ENCODE assay signal across 8 cellular contexts in genomic region chr5:181241393-181241975, GRCh38. TPM values are rescaled to one million over a fixed set of nuclear protein-coding genes. Genes with fewer than 3 reads are reported as not detected.
A peak's percentile ranks its signal among the peaks of the same experiment; 100 is the strongest.
DNase-seq lines count a peak whose midpoint lies in the region; ATAC-seq and TF ChIP-seq lines count a peak whose summit lies in the region.

No MANE protein-coding gene starts in this region.

- WGBS in heart right ventricle, 2 donors: 41% methylated on average over 6 of the region's 6 CpGs
- WGBS in heart left ventricle, 4 donors: 32 to 42% (median 40%) methylated on average over 6 of the region's 6 CpGs
- 30 to 43% (median 33%) methylated on average over 6 of the region's 6 CpGs for WGBS in ovary, 3 donors

- no peak for ATAC-seq in heart right ventricle
- no peak for ATAC-seq in heart left ventricle
- ATAC-seq in GM21576 (IDR thresholded peaks at IDR 0.05; ENCODE audit: unreplicated experiment): no peak

- DNase-seq in heart right ventricle (no peak), heart left ventricle (no peak), fibroblast of villous mesenchyme (ENCODE audit: low read depth) (peak; percentile 84), ovary (no peak), HuH-7 (ENCODE audit: low spot score) (no peak)
- peak; percentile 84 for DNase-seq in activated CD4-positive, alpha-beta memory T cell treated with anti-CD3 and anti-CD28 coated beads for 36 hours
- DNase-seq in stimulated activated CD8-positive, alpha-beta memory T cell treated with anti-CD3 and anti-CD28 coated beads, Interleukin-4, amount 100 ng/mL, for 48 hours: peak; percentile 75

- H3K27ac ChIP-seq in heart right ventricle (peak overlapping the region in 6 of 10 donors; percentile 95 to 99 (median 99)), heart left ventricle (peak overlapping the region in 6 of 12 donors; percentile 90 to 99 (median 98)), ovary (no peak overlapping the region)

- CTCF ChIA-PET in activated CD4-positive, alpha-beta memory T cell treated with anti-CD3 and anti-CD28 coated beads for 36 hours (lab: Charles Lee): interaction anchor here (1.4 to 2.7 kb wide), 3 partner anchors 19 to 50 kb away, joined by 3 to 10 read pairs (median 4); partner anchors contain the start of gene TRIM41

- H3K4me3 ChIP-seq in heart right ventricle (peak overlapping the region in 5 of 10 donors; percentile 76 to 94 (median 80)), heart left ventricle (peak overlapping the region in 6 of 12 donors; percentile 14 to 89 (median 80)), fibroblast of villous mesenchyme (ENCODE audit: low read depth, low read length) (peak overlapping the region; percentile 97), ovary (no peak overlapping the region)

- H3K36me3 ChIP-seq in heart right ventricle (peaks cover 10 to 64% (median 58%) of the 10 kb centered on the region in 9 donors), heart left ventricle (peaks cover 6 to 63% (median 57%) of the 10 kb centered on the region in 9 donors), ovary (no peaks in the 10 kb centered on the region)

- H3K4me1 ChIP-seq in heart right ventricle (peaks cover 16 to 58% (median 45%) of the 10 kb centered on the region in 9 donors), heart left ventricle (peaks cover 3 to 55% (median 35%) of the 10 kb centered on the region in 12 donors), ovary (ENCODE audit: insufficient read depth) (peaks cover 14% of the 10 kb centered on the region)

- H3K27me3 Mint-ChIP-seq in activated CD4-positive, alpha-beta memory T cell treated with anti-CD3 and anti-CD28 coated beads for 36 hours: no peaks in the 10 kb centered on the region

- peaks cover 54% of the 10 kb centered on the region for H3K4me1 Mint-ChIP-seq in activated CD4-positive, alpha-beta memory T cell treated with anti-CD3 and anti-CD28 coated beads for 36 hours (ENCODE audit: low read depth)

- H3K9me3 ChIP-seq in heart right ventricle: no peaks in the 10 kb centered on the region
- no peaks in the 10 kb centered on the region for H3K9me3 ChIP-seq in heart left ventricle
- no peaks in the 10 kb centered on the region for H3K9me3 ChIP-seq in ovary

- H3K4me3 Mint-ChIP-seq in activated CD4-positive, alpha-beta memory T cell treated with anti-CD3 and anti-CD28 coated beads for 36 hours: peak overlapping the region; percentile 98

- TF ChIP-seq POLR2A in heart left ventricle (IDR thresholded peaks at IDR 0.05) (no peak), ovary (IDR thresholded peaks at IDR 0.05) (no peak)

- no peaks in the 10 kb centered on the region for H3K9me3 Mint-ChIP-seq in activated CD4-positive, alpha-beta memory T cell treated with anti-CD3 and anti-CD28 coated beads for 36 hours

- H3K27me3 ChIP-seq in heart right ventricle: no peaks in the 10 kb centered on the region
- H3K27me3 ChIP-seq in heart left ventricle: no peaks in the 10 kb centered on the region
- H3K27me3 ChIP-seq in ovary: no peaks in the 10 kb centered on the region

- intact Hi-C loops in heart right ventricle (cut with DNase I) (loop anchor here in 2 of 10 donors (10.0 kb wide), 2 partner anchors 57 to 427 kb away; no protein-coding TSS in a partner anchor), heart left ventricle (cut with DNase I) (loop anchor here in 2 of 10 donors (5.0 to 10.0 kb wide), 2 partner anchors 34 to 437 kb away; partner anchors contain the start of genes MGAT1 (in 1 of the 2) and TRIM7 (in 1 of the 2)), ovary (cut with DNase I) (loop anchor here in 1 of 4 donors (10.0 kb wide), 1 partner anchor 427 kb away; no protein-coding TSS in a partner anchor)
- intact Hi-C loops in activated CD4-positive, alpha-beta memory T cell treated with anti-CD3 and anti-CD28 coated beads for 36 hours (cut with micrococcal nuclease): loop anchor here (5.0 to 10.0 kb wide), 3 partner anchors 34 to 747 kb away; partner anchors contain the start of genes CNOT6, MGAT1 and TRIM7

- TF ChIP-seq CTCF in heart right ventricle (IDR thresholded peaks at IDR 0.05) (no peak), heart left ventricle (IDR thresholded peaks at IDR 0.05) (no peak), fibroblast of villous mesenchyme (IDR thresholded peaks at IDR 0.05; ENCODE audit: insufficient read depth, low read depth, low read length) (no peak), ovary (IDR thresholded peaks at IDR 0.05) (no peak)

- peak overlapping the region; percentile 98 for H3K27ac Mint-ChIP-seq in activated CD4-positive, alpha-beta memory T cell treated with anti-CD3 and anti-CD28 coated beads for 36 hours

- H3K36me3 Mint-ChIP-seq in activated CD4-positive, alpha-beta memory T cell treated with anti-CD3 and anti-CD28 coated beads for 36 hours: peaks cover 77% of the 10 kb centered on the region

- POLR2A ChIA-PET in activated CD4-positive, alpha-beta memory T cell treated with anti-CD3 and anti-CD28 coated beads for 36 hours (lab: Charles Lee): interaction anchor here (0.8 to 12.0 kb wide), 10 partner anchors 9 to 52 kb away, joined by 3 to 100 read pairs (median 6); partner anchors contain the start of genes TRIM41 and TRIM52

- TF ChIP-seq EP300 in ovary (IDR thresholded peaks at IDR 0.05): no peak

RNA-seq across cellular contexts. Expression of gene RACK1, which starts 2.2 kb away (rescaled TPM):
- total RNA-seq in heart right ventricle: 100 to 1,000 TPM; 581 to 916 (median 631) TPM
- polyA plus RNA-seq in heart right ventricle: 1,000 to 10,000 TPM; 1,025 to 2,221 TPM
- 1,000 to 10,000 TPM in 2 of 9 donors, 100 to 1,000 TPM in 7; 560 to 1,237 (median 771) TPM for total RNA-seq in heart left ventricle
- polyA plus RNA-seq in heart left ventricle: 1,000 to 10,000 TPM in 1 of 2 donors, 100 to 1,000 TPM in 1; 876 to 2,287 TPM
- total RNA-seq in activated CD4-positive, alpha-beta memory T cell treated with anti-CD3 and anti-CD28 coated beads for 36 hours: 1,000 to 10,000 TPM; 2,635 to 2,697 TPM
- total RNA-seq in fibroblast of villous mesenchyme: 3,386 and 3,800 TPM in 2 replicates
- total RNA-seq in ovary: 1,000 to 10,000 TPM; 2,570 to 4,531 (median 3,203) TPM
- polyA plus RNA-seq in ovary: 1,000 to 10,000 TPM; 2,702 to 4,895 TPM

RNA-seq across cellular contexts. Expression of gene TRIM41, which starts 18.4 kb away (rescaled TPM):
- total RNA-seq in heart right ventricle: 10 to 100 TPM; 17.3 to 28.2 (median 26.0) TPM
- polyA plus RNA-seq in heart right ventricle: 10 to 100 TPM; 12.1 to 20.5 TPM
- 10 to 100 TPM; 12.3 to 27.3 (median 23.9) TPM for total RNA-seq in heart left ventricle
- 10 to 100 TPM; 20.2 TPM for polyA plus RNA-seq in heart left ventricle
- 10 to 100 TPM; 35.3 to 36.4 TPM for total RNA-seq in activated CD4-positive, alpha-beta memory T cell treated with anti-CD3 and anti-CD28 coated beads for 36 hours
- 9.9 and 12.2 TPM in 2 replicates for total RNA-seq in fibroblast of villous mesenchyme
- total RNA-seq in ovary: 10 to 100 TPM in 6 of 7 donors, 1 to 10 TPM in 1; 8.2 to 22.7 (median 17.6) TPM
- 10 to 100 TPM; 11.1 to 13.2 TPM for polyA plus RNA-seq in ovary

RNA-seq across cellular contexts. Expression of gene TRIM52, which starts 19.5 kb away (rescaled TPM):
- total RNA-seq in heart right ventricle (10 to 100 TPM in 1 of 10 donors, 1 to 10 TPM in 9; 5.5 to 15.8 (median 7.5) TPM), heart left ventricle (10 to 100 TPM in 1 of 9 donors, 1 to 10 TPM in 8; 5.6 to 12.8 (median 7.6) TPM), fibroblast of villous mesenchyme (5.2 and 7.8 TPM in 2 replicates), ovary (10 to 100 TPM; 13.0 to 18.8 (median 17.2) TPM)
- polyA plus RNA-seq in heart right ventricle (10 to 100 TPM in 1 of 2 donors, 1 to 10 TPM in 1; 4.1 to 27.1 TPM), heart left ventricle (10 to 100 TPM in 1 of 2 donors, 1 to 10 TPM in 1; 5.9 to 10.3 TPM), ovary (10 to 100 TPM; 13.5 to 15.3 TPM)
- total RNA-seq in activated CD4-positive, alpha-beta memory T cell treated with anti-CD3 and anti-CD28 coated beads for 36 hours: 10 to 100 TPM; 10.9 to 11.7 TPM

RNA-seq across cellular contexts. Expression of gene TRIM7, which starts 36.5 kb away (rescaled TPM):
- 1 to 10 TPM; 4.4 to 9.5 (median 6.0) TPM for total RNA-seq in heart right ventricle
- 10 to 100 TPM in 1 of 2 donors, 1 to 10 TPM in 1; 3.9 to 30.8 TPM for polyA plus RNA-seq in heart right ventricle
- total RNA-seq in heart left ventricle: 10 to 100 TPM in 1 of 9 donors, 1 to 10 TPM in 8; 3.7 to 10.2 (median 6.7) TPM
- 10 to 100 TPM in 1 of 2 donors, 1 to 10 TPM in 1; 3.6 to 11.0 TPM for polyA plus RNA-seq in heart left ventricle
- 1 to 10 TPM; 2.9 to 3.5 TPM for total RNA-seq in activated CD4-positive, alpha-beta memory T cell treated with anti-CD3 and anti-CD28 coated beads for 36 hours
- 2.2 and 2.3 TPM in 2 replicates for total RNA-seq in fibroblast of villous mesenchyme
- 1 to 10 TPM in 2 of 7 donors, under 1 TPM in 5; 0.34 to 2.9 (median 0.93) TPM for total RNA-seq in ovary
- under 1 TPM; 0.45 to 0.82 TPM for polyA plus RNA-seq in ovary

Comparison
In these comparisons a context has a peak if more than half of its experiments do, and no peak if none do; other contexts are left out.
1. DNase-seq: peak in activated CD4-positive, alpha-beta memory T cell treated with anti-CD3 and anti-CD28 coated beads for 36 hours (single experiment), fibroblast of villous mesenchyme (single experiment) and stimulated activated CD8-positive, alpha-beta memory T cell treated with anti-CD3 and anti-CD28 coated beads, Interleukin-4, amount 100 ng/mL, for 48 hours (single experiment); none in heart right ventricle (0 of 2), heart left ventricle (0 of 5), ovary (0 of 5) and HuH-7 (single experiment).
2. H3K27ac ChIP-seq: peak in heart right ventricle (6 of 10); none in ovary (0 of 2).